1 cellular context compared by ENCODE assay signal in the genomic region with DNA sequence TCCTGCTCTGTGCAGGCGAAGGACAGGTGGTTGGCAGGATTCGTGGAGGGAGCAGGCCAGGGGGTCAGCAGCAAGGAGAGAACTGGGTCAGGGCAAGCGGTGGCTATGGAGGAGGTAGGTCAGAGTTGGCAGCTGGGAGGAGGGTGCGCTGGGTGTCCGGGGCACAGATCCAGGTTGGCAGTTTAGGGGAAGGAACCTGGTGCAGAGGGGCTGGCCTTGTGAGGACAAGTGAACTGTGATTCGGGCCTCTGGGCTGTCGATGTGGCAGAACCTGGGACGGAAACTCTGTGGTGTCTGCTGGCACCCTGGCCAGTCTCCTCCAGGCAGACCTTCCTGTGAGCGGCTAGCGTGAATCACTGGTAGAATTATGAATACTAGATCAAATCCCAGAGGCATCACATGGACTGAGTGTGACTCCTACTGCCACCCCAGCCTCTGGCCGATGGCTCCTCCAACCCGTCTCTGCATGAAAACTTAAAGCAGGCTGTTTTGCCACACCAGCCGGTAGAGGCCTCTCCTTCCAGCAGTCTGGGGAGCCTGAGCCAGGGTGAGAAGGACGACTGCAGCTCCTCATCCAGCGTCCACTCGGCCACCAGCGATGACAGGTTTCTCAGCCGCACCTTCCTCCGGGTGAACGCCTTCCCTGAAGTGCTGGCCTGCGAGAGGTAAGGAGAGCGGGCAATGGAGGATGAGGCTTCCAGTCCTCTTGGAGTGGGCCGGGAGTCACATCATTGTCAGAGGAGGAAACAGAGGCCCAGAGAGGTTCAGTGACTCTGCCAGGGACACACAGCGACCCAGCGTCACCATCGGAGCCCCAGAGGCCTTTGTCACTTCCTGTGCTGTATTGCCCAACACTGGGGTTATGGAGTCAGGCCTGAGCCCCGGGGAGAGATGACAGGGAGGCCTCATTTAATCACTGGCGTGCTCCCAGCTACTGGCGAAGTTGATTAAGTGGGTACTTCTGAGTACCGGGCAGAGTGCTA.
TF ChIP-seq lines count a peak whose summit lies in the region.

No MANE protein-coding gene starts in this region.

TF ChIP-seq in HepG2, 621 proteins besides CTCF, POLR2A, EP300 and RAD21:
- TF ChIP-seq TBX2 (CRISPR knock-in tag; IDR thresholded peaks at IDR 0.05; ENCODE audit: borderline replicate concordance): no peak
- TF ChIP-seq ZNF160 (CRISPR knock-in tag; IDR thresholded peaks at IDR 0.05): no peak
- no peak for TF ChIP-seq ZNF446 (CRISPR knock-in tag; IDR thresholded peaks at IDR 0.05)
- TF ChIP-seq, protein P1, sequence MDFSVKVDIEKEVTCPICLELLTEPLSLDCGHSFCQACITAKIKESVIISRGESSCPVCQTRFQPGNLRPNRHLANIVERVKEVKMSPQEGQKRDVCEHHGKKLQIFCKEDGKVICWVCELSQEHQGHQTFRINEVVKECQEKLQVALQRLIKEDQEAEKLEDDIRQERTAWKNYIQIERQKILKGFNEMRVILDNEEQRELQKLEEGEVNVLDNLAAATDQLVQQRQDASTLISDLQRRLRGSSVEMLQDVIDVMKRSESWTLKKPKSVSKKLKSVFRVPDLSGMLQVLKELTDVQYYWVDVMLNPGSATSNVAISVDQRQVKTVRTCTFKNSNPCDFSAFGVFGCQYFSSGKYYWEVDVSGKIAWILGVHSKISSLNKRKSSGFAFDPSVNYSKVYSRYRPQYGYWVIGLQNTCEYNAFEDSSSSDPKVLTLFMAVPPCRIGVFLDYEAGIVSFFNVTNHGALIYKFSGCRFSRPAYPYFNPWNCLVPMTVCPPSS (IDR thresholded peaks at IDR 0.05): no peak
- no peak for TF ChIP-seq RBM22 (optimal IDR thresholded peaks at IDR 0.05; ENCODE audit: low read length)
- peak; percentile 95 for TF ChIP-seq ZNF768 (CRISPR knock-in tag; IDR thresholded peaks at IDR 0.05)
TF ChIP-seq in HepG2: peak in this region for 1.
